In genomic region chr5:17340363-17340762, GRCh38 we compare ENCODE assay signal across 17 cellular contexts.
"Had no signal": no experiment of that assay in that cellular context is flagged by ENCODE, and none has a peak within 500 bp of the region (broad histone marks: within the 10 kb centered on the region; RNA-seq: fewer than 3 reads in every experiment).

No MANE protein-coding gene starts in this region.

- H3K36me3 ChIP-seq: gastrocnemius medialis, left lung, prostate gland, stomach had no signal

- DNase-seq: activated CD4-positive, alpha-beta T cell treated with anti-CD3 and anti-CD28 coated beads, Interleukin-2, amount 10 ng/mL, durations not matched to agents 24 days and 14 days; activated CD8-positive, alpha-beta memory T cell treated with anti-CD3 and anti-CD28 coated beads, Interleukin-2, amount 50 U/mL, for 4 hours; activated effector memory CD4-positive, alpha-beta T cell treated with Interleukin-2 at 50 U/mL for 16 hours; activated T-cell treated with anti-CD3 and anti-CD28 coated beads, Interleukin-2, amount 50 U/mL, for 48 hours; effector CD8-positive, alpha-beta T cell; gastrocnemius medialis; head of caudate nucleus; kidney; left lung; stimulated activated CD4-positive, alpha-beta T cell treated with anti-CD3 and anti-CD28 coated beads, Interleukin-4, amount 100 ng/mL, for 24 hours; stomach; SW 1271; T-helper 2 cell; trophoblast cell had no signal

- H3K27me3 ChIP-seq: gastrocnemius medialis, left lung, stomach had no signal

- H3K4me1 ChIP-seq: gastrocnemius medialis, prostate gland had no signal

- H3K27ac ChIP-seq: gastrocnemius medialis, left lung, prostate gland, stomach had no signal

- ATAC-seq: gastrocnemius medialis; sciatic nerve; stimulated activated effector memory CD8-positive, alpha-beta T cell treated with anti-CD3 and anti-CD28 coated beads, Interleukin-12 subunit alpha, Interleukin-12 subunit beta, amount 100 ng/mL, for 72 hours had no signal

- H3K4me3 ChIP-seq: gastrocnemius medialis, left lung, prostate gland, stomach had no signal

- H3K9me3 ChIP-seq: gastrocnemius medialis, prostate gland had no signal
